In genomic region chr20:1174787-1175186, GRCh38 we compare ENCODE assay signal across 1 cellular context.
TF ChIP-seq lines count a peak whose summit lies in the region.

No MANE protein-coding gene starts in this region.

TF ChIP-seq in K562, 482 proteins besides CTCF, POLR2A, EP300 and RAD21:
- TF ChIP-seq NRF1 (conservative IDR thresholded peaks at IDR 0.05 in 1 of 2, IDR thresholded peaks at IDR 0.05 in 1 of 2) (peak in 1 of 2 experiments; percentile 32; a peak in 1 of 4 replicates), ZBTB7A (IDR thresholded peaks at IDR 0.05; ENCODE audit: borderline replicate concordance, control insufficient read depth, low read depth, low read length) (no peak), NR2C1 (IDR thresholded peaks at IDR 0.05) (no peak), NR2C1 (tag; IDR thresholded peaks at IDR 0.05) (peak; percentile 54; the same call in 1 of the 2 replicates), ZNF316 (IDR thresholded peaks at IDR 0.05) (no peak), YY1 (IDR thresholded peaks at IDR 0.05; ENCODE audit: borderline replicate concordance in 1 of 3, control insufficient read depth in 1 of 3, extremely low read depth in 1 of 3, insufficient read depth in 3 of 3, insufficient read length in 1 of 3, insufficient replicate concordance in 2 of 3, low read depth in 1 of 3, low read length in 2 of 3) (peak in 2 of 3 experiments; percentile 16 to 75), CBFA2T3 (IDR thresholded peaks at IDR 0.05) (peak; percentile 40; the same call in 1 of the 2 replicates), ARID3B (CRISPR knock-in tag; IDR thresholded peaks at IDR 0.05; ENCODE audit: borderline replicate concordance) (no peak), ZNF778 (CRISPR knock-in tag; IDR thresholded peaks at IDR 0.05) (no peak), ZNF12 (CRISPR knock-in tag; IDR thresholded peaks at IDR 0.05) (peak; percentile 81; the same call in 1 of the 2 replicates), KDM1A (IDR thresholded peaks at IDR 0.05) (peak; percentile 47 to 66; a peak in 3 of 4 replicates), HDAC1 (IDR thresholded peaks at IDR 0.05) (peak in 1 of 2 experiments; percentile 56; a peak in 1 of 4 replicates), NR2C2 (CRISPR knock-in tag; IDR thresholded peaks at IDR 0.05) (no peak), NR2C2 (tag; IDR thresholded peaks at IDR 0.05) (peak; percentile 35; the same call in 1 of the 2 replicates), RCOR1 (IDR thresholded peaks at IDR 0.05; ENCODE audit: borderline replicate concordance in 1 of 2, low read depth in 2 of 2, low read length in 2 of 2) (peak in 1 of 2 experiments; percentile 84; a peak in 3 of 4 replicates), STAT5A (IDR thresholded peaks at IDR 0.05; ENCODE audit: borderline replicate concordance, low read length) (peak; percentile 11; the same call in 1 of the 2 replicates)
